Comparison of ENCODE assay signal across 2 cellular contexts in the genomic region with DNA sequence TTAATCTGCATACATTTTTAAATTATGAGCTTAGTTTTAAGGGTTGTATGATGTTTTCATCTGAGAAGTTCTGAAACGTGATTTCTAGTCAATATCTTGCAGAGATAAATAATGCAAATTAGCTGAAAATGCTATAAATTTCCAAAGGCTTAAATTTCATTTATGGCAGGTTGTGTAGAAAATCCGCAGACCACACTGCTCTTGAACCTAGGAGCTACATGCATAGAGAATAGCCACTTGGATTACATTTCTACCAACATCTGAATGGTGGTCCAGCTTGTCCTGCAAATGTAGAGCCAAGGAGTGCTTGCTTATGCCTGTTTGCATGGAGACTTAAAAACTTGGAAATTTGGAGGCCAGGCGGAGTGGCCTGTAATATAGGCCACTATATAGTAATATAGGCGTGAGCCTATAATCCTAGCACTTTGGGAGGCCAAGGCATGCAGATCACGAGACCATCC.
TF ChIP-seq lines count a peak whose summit lies in the region.

No MANE protein-coding gene starts in this region.

TF ChIP-seq in A549, 52 proteins besides CTCF, POLR2A, EP300 and RAD21:
- TF ChIP-seq HMGXB4 (CRISPR knock-in tag; IDR thresholded peaks at IDR 0.05; ENCODE audit: borderline replicate concordance) (peak; percentile 91; the same call in 1 of the 2 replicates), FOSB (CRISPR knock-in tag; IDR thresholded peaks at IDR 0.05) (peak; percentile 92), RFX5 (IDR thresholded peaks at IDR 0.05) (peak; percentile 8; the same call in 1 of the 2 replicates), MYC (IDR thresholded peaks at IDR 0.05; ENCODE audit: borderline replicate concordance, low read length) (no peak), HOXA7 (CRISPR knock-in tag; IDR thresholded peaks at IDR 0.05) (peak; percentile 96), GATA3 (IDR thresholded peaks at IDR 0.05; ENCODE audit: borderline replicate concordance) (no peak; the same call in 1 of the 2 replicates), PBX3 (IDR thresholded peaks at IDR 0.05) (peak; percentile 53; the same call in 1 of the 2 replicates), RARB (CRISPR knock-in tag; IDR thresholded peaks at IDR 0.05) (peak; percentile 94), TP53 (CRISPR knock-in tag; IDR thresholded peaks at IDR 0.05) (peak; percentile 99), EHF (CRISPR knock-in tag; IDR thresholded peaks at IDR 0.05) (no peak; the same call in 1 of the 2 replicates), FOSL2 (IDR thresholded peaks at IDR 0.05) (no peak), FOSL2 (CRISPR knock-in tag; IDR thresholded peaks at IDR 0.05) (peak; percentile 33; the same call in 1 of the 2 replicates), REST (IDR thresholded peaks at IDR 0.05) (peak; percentile 41; the same call in 1 of the 2 replicates), JUN (IDR thresholded peaks at IDR 0.05) (0 out of 5 replicates have a peak, but pooled peaks of 1 of the 2 experiments have one; percentile 14), NR3C1 (IDR thresholded peaks at IDR 0.05) (no peak), POLR2AphosphoS2 (conservative IDR thresholded peaks at IDR 0.05; ENCODE audit: low read length) (peak; percentile 96; the same call in 1 of the 2 replicates)
- TF ChIP-seq, protein P1, sequence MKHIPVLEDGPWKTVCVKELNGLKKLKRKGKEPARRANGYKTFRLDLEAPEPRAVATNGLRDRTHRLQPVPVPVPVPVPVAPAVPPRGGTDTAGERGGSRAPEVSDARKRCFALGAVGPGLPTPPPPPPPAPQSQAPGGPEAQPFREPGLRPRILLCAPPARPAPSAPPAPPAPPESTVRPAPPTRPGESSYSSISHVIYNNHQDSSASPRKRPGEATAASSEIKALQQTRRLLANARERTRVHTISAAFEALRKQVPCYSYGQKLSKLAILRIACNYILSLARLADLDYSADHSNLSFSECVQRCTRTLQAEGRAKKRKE (CRISPR knock-in tag; IDR thresholded peaks at IDR 0.05; ENCODE audit: low read depth), result peak; percentile 10
TF ChIP-seq in A549: peak in this region for 12.

TF ChIP-seq in GM12891, 5 proteins besides CTCF, POLR2A, EP300 and RAD21:
- TF ChIP-seq POLR2AphosphoS5 (IDR thresholded peaks at IDR 0.05; ENCODE audit: low read depth, low read length), result 0 out of 2 replicates have a peak, but pooled peaks have one; percentile 67
- no peak for TF ChIP-seq PAX5 (IDR thresholded peaks at IDR 0.05; ENCODE audit: insufficient read depth, low read length, severe bottlenecking)
